16 cellular contexts compared by ENCODE assay signal in genomic region chr10:85967594-85967993, GRCh38.
DNase-seq lines count a peak whose midpoint lies in the region; ATAC-seq and TF ChIP-seq lines count a peak whose summit lies in the region.
"Had no signal": no experiment of that assay in that cellular context is flagged by ENCODE, and none has a peak within 500 bp of the region (broad histone marks: within the 10 kb centered on the region; RNA-seq: fewer than 3 reads in every experiment).

No MANE protein-coding gene starts in this region.

- H3K27ac Mint-ChIP-seq in naive thymus-derived CD8-positive, alpha-beta T cell: no peak overlapping the region

- DNase-seq in ELR (ENCODE audit: low read depth) (peak; percentile 3), epithelial cell of esophagus (ENCODE audit: low read depth) (peak; percentile 59), NCI-H345 treated with DMSO at 0.1 percent for 48 hours (lab: John Stamatoyannopoulos, UW; ENCODE audit: unreplicated experiment) (no peak)
- no peak for DNase-seq in naive thymus-derived CD8-positive, alpha-beta T cell
- DNase-seq: activated CD4-positive, alpha-beta T cell treated with anti-CD3 and anti-CD28 coated beads, Interleukin-2, amount 50 U/mL, for 48 hours; activated effector memory CD4-positive, alpha-beta T cell treated with anti-CD3 and anti-CD28 coated beads, Interleukin-2, amount 50 U/mL, for 16 hours; cortex of kidney; DMS53; esophagus squamous epithelium; NCI-H1417 treated with DMSO at 0.1 percent for 48 hours; SK-N-SH; stimulated activated CD4-positive, alpha-beta T cell treated with anti-CD3 and anti-CD28 coated beads, Interleukin-4, amount 100 ng/mL, for 4 hours had no signal

- H3K27me3 Mint-ChIP-seq in naive thymus-derived CD8-positive, alpha-beta T cell: peaks cover 14 to 20% (median 16%) of the 10 kb centered on the region in 5 donors

- ATAC-seq in GM18867 (IDR thresholded peaks at IDR 0.05; ENCODE audit: unreplicated experiment) (peak; percentile 65), HG03442 (IDR thresholded peaks at IDR 0.05; ENCODE audit: unreplicated experiment) (peak; percentile 91), HG02571 (IDR thresholded peaks at IDR 0.05; ENCODE audit: unreplicated experiment) (no peak)
- no peak for ATAC-seq in naive thymus-derived CD8-positive, alpha-beta T cell

- H3K4me1 Mint-ChIP-seq in naive thymus-derived CD8-positive, alpha-beta T cell: no peaks in the 10 kb centered on the region

- H3K36me3 Mint-ChIP-seq in naive thymus-derived CD8-positive, alpha-beta T cell: peaks cover 0 to 11% (median 0%) of the 10 kb centered on the region in 3 donors

- H3K4me3 Mint-ChIP-seq in naive thymus-derived CD8-positive, alpha-beta T cell: no peak overlapping the region

- POLR2A ChIA-PET in naive thymus-derived CD8-positive, alpha-beta T cell (lab: Charles Lee): no interaction called here

- peaks cover 9 to 49% (median 22%) of the 10 kb centered on the region in 9 donors for H3K9me3 Mint-ChIP-seq in naive thymus-derived CD8-positive, alpha-beta T cell

- TF ChIP-seq CTCF in epithelial cell of esophagus (IDR thresholded peaks at IDR 0.05; ENCODE audit: insufficient read depth, low read depth, low read length, missing control alignments): no peak

- no peak overlapping the region for H3K4me3 ChIP-seq in epithelial cell of esophagus (ENCODE audit: low read length)
- H3K4me3 ChIP-seq: esophagus squamous epithelium, upper lobe of left lung had no signal

Comparison
In these comparisons a context has a peak if more than half of its experiments do, and no peak if none do; other contexts are left out.
1. DNase-seq: peak in ELR (single experiment) and epithelial cell of esophagus (single experiment); none in NCI-H345 treated with DMSO at 0.1 percent for 48 hours (single experiment) and naive thymus-derived CD8-positive, alpha-beta T cell (0 of 10).
2. ATAC-seq: peak in GM18867 (single experiment) and HG03442 (single experiment); none in HG02571 (single experiment) and naive thymus-derived CD8-positive, alpha-beta T cell (0 of 2).